In the genomic region with DNA sequence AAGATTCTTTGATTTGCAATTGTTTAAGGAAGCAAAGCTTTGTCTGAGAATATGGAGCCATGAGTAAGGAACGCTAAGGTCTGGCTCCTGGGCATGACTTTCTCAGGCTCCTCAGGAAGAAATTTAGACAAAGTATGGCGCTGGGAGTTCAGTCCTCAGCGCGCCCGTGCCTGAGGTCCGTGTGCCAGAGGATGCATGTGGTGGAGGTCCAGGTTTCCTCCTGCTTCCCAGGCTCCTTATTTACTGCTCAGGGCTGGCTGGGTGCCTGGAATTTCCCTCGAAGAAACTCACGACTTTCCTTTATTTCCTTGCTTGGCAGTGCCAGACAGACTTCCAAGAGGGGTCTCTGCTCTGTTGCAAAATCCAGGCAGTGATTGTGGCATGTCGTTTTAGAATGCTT, we compare ENCODE assay signal across 28 cellular contexts. TPM values are rescaled to one million over a fixed set of nuclear protein-coding genes. Genes with fewer than 3 reads are reported as not detected.
"Had no signal": no experiment of that assay in that cellular context is flagged by ENCODE, and none has a peak within 500 bp of the region (broad histone marks: within the 10 kb centered on the region; RNA-seq: fewer than 3 reads in every experiment).

No MANE protein-coding gene starts in this region.

- H3K4me2 ChIP-seq: smooth muscle cell had no signal

- H3K4me1 ChIP-seq: left ventricle myocardium inferior, right atrium auricular region, right lobe of liver, stomach, testis, thyroid gland, transverse colon, upper lobe of right lung had no signal

- H3K9me3 ChIP-seq: left ventricle myocardium inferior, ovary, right atrium auricular region, right lobe of liver, stomach, testis, thyroid gland, transverse colon, upper lobe of right lung had no signal

- H3K27me3 ChIP-seq: ovary, right atrium auricular region, right lobe of liver, stomach, testis, thyroid gland, transverse colon, upper lobe of right lung had no signal

- H3K27ac ChIP-seq: left ventricle myocardium inferior, ovary, right atrium auricular region, right lobe of liver, stomach, testis, thyroid gland, transverse colon, upper lobe of right lung had no signal

- H3K36me3 ChIP-seq: left ventricle myocardium inferior, ovary, right atrium auricular region, right lobe of liver, stomach, thyroid gland, transverse colon, upper lobe of right lung had no signal

- DNase-seq: islet precursor cell; left ventricle myocardium inferior; naive B cell; natural killer cell; nephron progenitor cell; ovary; right lobe of liver; stimulated activated CD4-positive, alpha-beta T cell treated with anti-CD3 and anti-CD28 coated beads, Interleukin-2, amount 100 ng/mL, for 24 hours; stimulated activated CD4-positive, alpha-beta T cell treated with anti-CD3 and anti-CD28 coated beads, Interleukin-4, amount 100 ng/mL, for 1 hour; stimulated activated naive B cell treated with anti-CD40 and anti-IgM and Interleukin-4, amounts not matched to agents 10 μg/mL and 1 μg/mL and 100 μg/mL, for 72 hours; stimulated activated naive CD8-positive, alpha-beta T cell treated with anti-CD3 and anti-CD28 coated beads, Interleukin-15, Interleukin-2, amounts not matched to agents 100 U/mL and 50 U/mL, for 24 hours; stomach; testis; thyroid gland; transverse colon; upper lobe of right lung had no signal

- H3K4me1 Mint-ChIP-seq: mesothelial cell of epicardium; naive B cell; natural killer cell; stimulated activated naive B cell treated with anti-CD40 and anti-IgM and Interleukin-4, amounts not matched to agents 10 μg/mL and 1 μg/mL and 100 μg/mL, for 72 hours had no signal

- H3K36me3 Mint-ChIP-seq: mesothelial cell of epicardium; naive B cell; natural killer cell; stimulated activated naive B cell treated with anti-CD40 and anti-IgM and Interleukin-4, amounts not matched to agents 10 μg/mL and 1 μg/mL and 100 μg/mL, for 72 hours had no signal

- H3K27me3 Mint-ChIP-seq: naive B cell, progenitor cell of endocrine pancreas had no signal

- H3K9me3 Mint-ChIP-seq: mesothelial cell of epicardium; naive B cell; natural killer cell; nephron progenitor cell; stimulated activated naive B cell treated with anti-CD40 and anti-IgM and Interleukin-4, amounts not matched to agents 10 μg/mL and 1 μg/mL and 100 μg/mL, for 72 hours had no signal

- ATAC-seq: natural killer cell; right lobe of liver; stimulated activated naive B cell treated with anti-CD40 and anti-IgM and Interleukin-4, amounts not matched to agents 10 μg/mL and 1 μg/mL and 100 μg/mL, for 72 hours; stimulated activated naive CD8-positive, alpha-beta T cell treated with anti-CD3 and anti-CD28 coated beads, Interleukin-15, Interleukin-2, amounts not matched to agents 100 U/mL and 50 U/mL, for 24 hours; upper lobe of right lung had no signal

- H3K4me3 ChIP-seq: left ventricle myocardium inferior, lung, ovary, right atrium auricular region, right lobe of liver, smooth muscle cell, stomach, testis, thyroid gland, transverse colon, upper lobe of right lung had no signal

- H3K4me3 Mint-ChIP-seq: mesothelial cell of epicardium; naive B cell; natural killer cell; nephron progenitor cell; stimulated activated naive B cell treated with anti-CD40 and anti-IgM and Interleukin-4, amounts not matched to agents 10 μg/mL and 1 μg/mL and 100 μg/mL, for 72 hours had no signal

- H3K27ac Mint-ChIP-seq: mesothelial cell of epicardium; naive B cell; natural killer cell; nephron progenitor cell; progenitor cell of endocrine pancreas; stimulated activated naive B cell treated with anti-CD40 and anti-IgM and Interleukin-4, amounts not matched to agents 10 μg/mL and 1 μg/mL and 100 μg/mL, for 72 hours had no signal

RNA-seq across cellular contexts. Expression of a gene that starts 13.2 kb away (rescaled TPM):
- total RNA-seq: mesothelial cell of epicardium, progenitor cell of endocrine pancreas, pulmonary artery endothelial cell, renal cortical epithelial cell, right atrium auricular region, smooth muscle cell had no signal

RNA-seq across cellular contexts. Expression of a gene that starts 25.9 kb away (rescaled TPM):
- total RNA-seq: left ventricle myocardium inferior, lower leg skin, mesothelial cell of epicardium, natural killer cell, omental fat pad, progenitor cell of endocrine pancreas, pulmonary artery endothelial cell, right atrium auricular region, right lobe of liver, smooth muscle cell, stomach, thyroid gland, transverse colon, upper lobe of right lung had no signal

RNA-seq across cellular contexts. Expression of a gene that starts 26.0 kb away (rescaled TPM):
- total RNA-seq: kidney epithelial cell, left ventricle myocardium inferior, lower leg skin, lung, mesothelial cell of epicardium, mononuclear cell, natural killer cell, omental fat pad, ovary, progenitor cell of endocrine pancreas, pulmonary artery endothelial cell, renal cortical epithelial cell, right atrium auricular region, right lobe of liver, skeletal muscle tissue, smooth muscle cell, stomach, thyroid gland, transverse colon, upper lobe of right lung had no signal

RNA-seq across cellular contexts. Expression of a gene that starts 43.2 kb away (rescaled TPM):
- total RNA-seq: kidney epithelial cell, left ventricle myocardium inferior, lower leg skin, lung, mesothelial cell of epicardium, mononuclear cell, natural killer cell, omental fat pad, ovary, progenitor cell of endocrine pancreas, pulmonary artery endothelial cell, renal cortical epithelial cell, right atrium auricular region, right lobe of liver, skeletal muscle tissue, smooth muscle cell, stomach, testis, thyroid gland, transverse colon, upper lobe of right lung had no signal
